ENCODE assay signal across 8 cellular contexts in genomic region chr1:26900001-26900814, GRCh38. TPM values are rescaled to one million over a fixed set of nuclear protein-coding genes. Genes with fewer than 3 reads are reported as not detected.
A peak's percentile ranks its signal among the peaks of the same experiment; 100 is the strongest.
DNase-seq lines count a peak whose midpoint lies in the region; ATAC-seq and TF ChIP-seq lines count a peak whose summit lies in the region.

A gene with protein sequence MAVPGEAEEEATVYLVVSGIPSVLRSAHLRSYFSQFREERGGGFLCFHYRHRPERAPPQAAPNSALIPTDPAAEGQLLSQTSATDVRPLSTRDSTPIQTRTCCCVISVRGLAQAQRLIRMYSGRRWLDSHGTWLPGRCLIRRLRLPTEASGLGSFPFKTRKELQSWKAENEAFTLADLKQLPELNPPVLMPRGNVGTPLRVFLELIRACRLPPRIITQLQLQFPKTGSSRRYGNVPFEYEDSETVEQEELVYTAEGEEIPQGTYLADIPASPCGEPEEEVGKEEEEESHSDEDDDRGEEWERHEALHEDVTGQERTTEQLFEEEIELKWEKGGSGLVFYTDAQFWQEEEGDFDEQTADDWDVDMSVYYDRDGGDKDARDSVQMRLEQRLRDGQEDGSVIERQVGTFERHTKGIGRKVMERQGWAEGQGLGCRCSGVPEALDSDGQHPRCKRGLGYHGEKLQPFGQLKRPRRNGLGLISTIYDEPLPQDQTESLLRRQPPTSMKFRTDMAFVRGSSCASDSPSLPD (minus strand): TSS chr1:26900467. CDS start chr1:26900442, 25 bp downstream.

- H3K4me3 ChIP-seq in GM12865 (ENCODE audit: low read depth, low read length), result peak within 1 kb of the TSS; percentile 96
- H3K4me3 ChIP-seq in iPS-15b (ENCODE audit: low read depth, low read length), result peak within 1 kb of the TSS; percentile 78
- H3K4me3 ChIP-seq in gastrocnemius medialis, result peak within 1 kb of the TSS; percentile 80 to 98 (median 87)

- intact Hi-C loops in gastrocnemius medialis (cut with DNase I; ENCODE audit: low total_unique reads), result no loop called here

- H3K4me1 ChIP-seq in iPS-15b (ENCODE audit: control insufficient read depth, insufficient read depth, low read length), result peaks cover 3% of the 10 kb centered on the region
- H3K4me1 ChIP-seq in gastrocnemius medialis, result peaks cover 20 to 21% of the 10 kb centered on the region in 2 donors

- no peaks in the 10 kb centered on the region for H3K9me3 ChIP-seq in iPS-15b (ENCODE audit: control insufficient read depth, insufficient read depth, low read length)
- no peaks in the 10 kb centered on the region for H3K9me3 ChIP-seq in gastrocnemius medialis

- peak; percentile 34 to 37 for TF ChIP-seq POLR2A in gastrocnemius medialis (IDR thresholded peaks at IDR 0.05)

- DNase-seq in GM12865 (ENCODE audit: low read depth), result peak; percentile 96
- peak; percentile 96 for DNase-seq in NCI-H2171 (lab: John Stamatoyannopoulos, UW)
- DNase-seq in T47D (ENCODE audit: low read depth in 1 of 2, low spot score in 1 of 2), result peak; percentile 57 to 93
- DNase-seq in gastrocnemius medialis, result peak; percentile 73 to 87

- peak within 1 kb of the TSS; percentile 75 for H3K9ac ChIP-seq in iPS-15b (ENCODE audit: low read depth, low read length)

- ATAC-seq in HG03066 (IDR thresholded peaks at IDR 0.05; ENCODE audit: low read depth, unreplicated experiment) (peak; percentile 76), gastrocnemius medialis (peak; percentile 92 to 97), GM19328 (IDR thresholded peaks at IDR 0.05; ENCODE audit: unreplicated experiment) (no peak)

- H3K27ac ChIP-seq in VCaP (peak within 1 kb of the TSS; percentile 83), gastrocnemius medialis (peak within 1 kb of the TSS; percentile 85 to 90 (median 88))

- TF ChIP-seq CTCF in GM12865 (IDR thresholded peaks at IDR 0.05; ENCODE audit: insufficient read depth, low read depth, low read length, missing control alignments), result no peak
- TF ChIP-seq CTCF in VCaP (conservative IDR thresholded peaks at IDR 0.05), result no peak
- peak in 1 of 5 experiments; percentile 15 for TF ChIP-seq CTCF in gastrocnemius medialis (IDR thresholded peaks at IDR 0.05 in 4 of 5, conservative IDR thresholded peaks at IDR 0.05 in 1 of 5)

- H3K36me3 ChIP-seq in iPS-15b (ENCODE audit: control insufficient read depth, insufficient read depth, low read length) (no peaks in the 10 kb centered on the region), gastrocnemius medialis (peaks cover 0 to 26% of the 10 kb centered on the region in 2 donors)

- in situ Hi-C loops in T47D (cut with HindIII; ENCODE audit: low pct_unique_long_range_greater_than_20kb, low sequenced_read_pairs), result no loop called here
- in situ Hi-C loops in gastrocnemius medialis (cut with MboI; ENCODE audit: low sequenced_read_pairs in 4 of 4), result no loop called here

- no peaks in the 10 kb centered on the region for H3K27me3 ChIP-seq in iPS-15b (ENCODE audit: control insufficient read depth, insufficient read depth, low read length)
- no peaks in the 10 kb centered on the region for H3K27me3 ChIP-seq in gastrocnemius medialis

RNA-seq across cellular contexts. Expression of the gene that starts here (rescaled TPM):
- 10 to 100 TPM; 13.7 to 20.4 (median 16.9) TPM for total RNA-seq in gastrocnemius medialis
